10 cellular contexts compared by ENCODE assay signal in the genomic region with DNA sequence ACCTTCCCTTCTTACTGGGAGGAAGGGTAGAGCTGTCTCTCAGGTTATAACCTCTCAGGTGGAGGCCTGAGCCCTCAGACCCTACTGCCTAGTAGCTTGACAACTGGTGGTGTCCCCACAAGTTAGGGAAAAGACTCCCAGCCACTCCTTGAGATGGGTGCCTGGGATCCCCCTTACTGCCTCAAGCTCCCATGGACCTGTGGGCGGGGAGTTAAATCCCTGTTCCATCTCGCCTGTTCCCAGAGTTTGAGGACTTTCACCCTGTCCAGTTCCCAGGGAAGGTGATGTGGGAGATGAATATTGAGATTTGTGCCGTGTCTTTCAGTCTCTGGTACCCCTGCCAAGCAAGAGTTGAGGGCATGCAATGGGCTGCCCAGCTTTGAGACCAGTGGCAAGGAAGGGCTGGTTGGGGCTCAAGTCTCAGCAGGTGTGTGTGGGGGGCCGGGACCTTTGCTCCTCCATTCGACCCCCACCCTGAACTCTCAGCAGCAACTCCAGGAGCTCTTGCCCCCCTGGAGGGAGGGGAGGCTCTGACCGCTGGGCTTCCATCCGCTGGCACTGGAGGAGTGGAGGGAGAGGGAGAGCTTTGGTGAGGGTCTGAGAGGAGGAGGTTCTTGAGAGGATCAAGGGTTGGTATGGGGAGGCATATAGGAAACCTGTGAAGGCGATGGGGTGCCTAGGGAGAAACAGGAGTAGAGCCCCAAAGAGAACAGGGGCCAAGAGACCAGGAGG. TPM values are rescaled to one million over a fixed set of nuclear protein-coding genes. Genes with fewer than 3 reads are reported as not detected.
DNase-seq lines count a peak whose midpoint lies in the region; ATAC-seq and TF ChIP-seq lines count a peak whose summit lies in the region.
"Had no signal": no experiment of that assay in that cellular context is flagged by ENCODE, and none has a peak within 500 bp of the region (broad histone marks: within the 10 kb centered on the region; RNA-seq: fewer than 3 reads in every experiment).

No MANE protein-coding gene starts in this region.

- H4K91ac ChIP-seq in mesenchymal stem cell (ENCODE audit: low read length) = peak overlapping the region; percentile 97

- intact Hi-C loops in tibial artery (cut with DNase I; ENCODE audit: low total_unique reads) = no loop called here

- no peak for DNase-seq in activated T-cell treated with anti-CD3 and anti-CD28 coated beads, Interleukin-2, amount 50 U/mL, for 24 hours
- DNase-seq in activated T-cell treated with anti-CD3 and anti-CD28 coated beads, Interleukin-2, amount 50 U/mL, for 1 hour = no peak
- DNase-seq in mesenchymal stem cell = no peak
- peak in 1 of 2 donors; percentile 68 for DNase-seq in tibial artery
- no peak for DNase-seq in NCI-H82 (lab: John Stamatoyannopoulos, UW)
- no peak for DNase-seq in NCI-H2227 treated with DMSO at 0.1 percent for 48 hours (lab: John Stamatoyannopoulos, UW)
- DNase-seq: BE2C, HCEC 1CT had no signal

- peak overlapping the region; percentile 1 for H2AK5ac ChIP-seq in mesenchymal stem cell (ENCODE audit: low read length, severe bottlenecking)

- H3K36me3 ChIP-seq in mesenchymal stem cell (ENCODE audit: control insufficient read depth in 1 of 2, insufficient read depth in 2 of 2, low read depth in 1 of 2, low read length in 2 of 2) (peaks cover 20 to 26% of the 10 kb centered on the region in 2 experiments), tibial artery (peaks cover 12 to 19% (median 18%) of the 10 kb centered on the region in 3 donors)

- H3K9me3 ChIP-seq in mesenchymal stem cell (ENCODE audit: control insufficient read depth, low read length) (no peaks in the 10 kb centered on the region), tibial artery (no peaks in the 10 kb centered on the region)
- H3K9me3 ChIP-seq: BE2C had no signal

- H3K27me3 Mint-ChIP-seq in activated T-cell treated with anti-CD3 and anti-CD28 coated beads, Interleukin-2, amount 50 U/mL, for 24 hours = no peaks in the 10 kb centered on the region

- peak overlapping the region; percentile 95 for H3K9ac ChIP-seq in mesenchymal stem cell (ENCODE audit: low read length)

- peak overlapping the region in 1 of 2 experiments; percentile 3 for H3K23ac ChIP-seq in mesenchymal stem cell (ENCODE audit: low read length in 2 of 2)

- H3K79me1 ChIP-seq in mesenchymal stem cell (replicated peaks; ENCODE audit: low read length, poor library complexity, severe bottlenecking) = peaks cover 14% of the 10 kb centered on the region

- H3K36me3 Mint-ChIP-seq in activated T-cell treated with anti-CD3 and anti-CD28 coated beads, Interleukin-2, amount 50 U/mL, for 24 hours (ENCODE audit: low read depth) = peaks cover 61% of the 10 kb centered on the region

- H2AFZ ChIP-seq in mesenchymal stem cell (ENCODE audit: low read depth, low read length) = no peak overlapping the region

- peak overlapping the region; percentile 100 for H4K8ac ChIP-seq in mesenchymal stem cell (ENCODE audit: low read length)

- H3K27ac ChIP-seq in angular gyrus (ENCODE audit: low read depth, low read length) = peak overlapping the region; percentile 99
- peak overlapping the region; percentile 79 for H3K27ac ChIP-seq in mesenchymal stem cell (ENCODE audit: low read length, poor library complexity, severe bottlenecking)
- peak overlapping the region; percentile 92 to 97 for H3K27ac ChIP-seq in tibial artery

- H2BK120ac ChIP-seq in mesenchymal stem cell (ENCODE audit: low read depth, low read length) = peak overlapping the region; percentile 99

- H3K18ac ChIP-seq in mesenchymal stem cell (ENCODE audit: low read depth in 1 of 2, low read length in 2 of 2) = peak overlapping the region; percentile 13 to 14

- peaks cover 71% of the 10 kb centered on the region for H3K4me1 Mint-ChIP-seq in activated T-cell treated with anti-CD3 and anti-CD28 coated beads, Interleukin-2, amount 50 U/mL, for 24 hours (ENCODE audit: low read depth)

- TF ChIP-seq CTCF in tibial artery (IDR thresholded peaks at IDR 0.05) = no peak

- peak overlapping the region; percentile 88 for H2BK15ac ChIP-seq in mesenchymal stem cell (ENCODE audit: low read depth, poor library complexity, severe bottlenecking)

- peak overlapping the region; percentile 83 for H3K4me2 ChIP-seq in mesenchymal stem cell (ENCODE audit: low read length, poor library complexity, severe bottlenecking)

- H3K4me1 ChIP-seq in mesenchymal stem cell (ENCODE audit: control insufficient read depth, insufficient read depth, low read depth, low read length) = peaks cover 36% of the 10 kb centered on the region
- H3K4me1 ChIP-seq in tibial artery = peaks cover 0 to 62% (median 47%) of the 10 kb centered on the region in 4 donors

- H3K14ac ChIP-seq in mesenchymal stem cell (ENCODE audit: low read length in 2 of 2) = no peak overlapping the region

- H2BK5ac ChIP-seq in mesenchymal stem cell (ENCODE audit: low read depth, low read length, poor library complexity, severe bottlenecking) = no peak overlapping the region

- H3K27ac Mint-ChIP-seq in activated T-cell treated with anti-CD3 and anti-CD28 coated beads, Interleukin-2, amount 50 U/mL, for 24 hours = peak overlapping the region; percentile 99

- ATAC-seq in HG02852 (IDR thresholded peaks at IDR 0.05; ENCODE audit: unreplicated experiment) = no peak

- WGBS in mesenchymal stem cell = 91% methylated on average over 6 of the region's 8 CpGs

- no peaks in the 10 kb centered on the region for H3K9me3 Mint-ChIP-seq in activated T-cell treated with anti-CD3 and anti-CD28 coated beads, Interleukin-2, amount 50 U/mL, for 24 hours

- peak overlapping the region; percentile 81 to 93 for H3K4ac ChIP-seq in mesenchymal stem cell (ENCODE audit: low read depth in 1 of 2, low read length in 2 of 2)

- peak overlapping the region; percentile 90 for H3K4me3 Mint-ChIP-seq in activated T-cell treated with anti-CD3 and anti-CD28 coated beads, Interleukin-2, amount 50 U/mL, for 24 hours

- no peaks in the 10 kb centered on the region for H3K27me3 ChIP-seq in mesenchymal stem cell (ENCODE audit: control insufficient read depth in 1 of 2, insufficient read depth in 1 of 2, low read length in 2 of 2)
- no peaks in the 10 kb centered on the region for H3K27me3 ChIP-seq in tibial artery
- H3K27me3 ChIP-seq: BE2C had no signal

- H3K4me3 ChIP-seq in mesenchymal stem cell (ENCODE audit: insufficient read depth in 1 of 2, low read depth in 1 of 2, low read length in 2 of 2) (peak overlapping the region in 1 of 2 experiments; percentile 85), tibial artery (peak overlapping the region; percentile 86 to 92)

- peak overlapping the region; percentile 97 to 98 for H2BK12ac ChIP-seq in mesenchymal stem cell (ENCODE audit: low read length in 2 of 2)

RNA-seq across cellular contexts. Expression of gene PBX2, which starts 1.1 kb away (rescaled TPM):
- 81.5 TPM for polyA plus RNA-seq in mesenchymal stem cell (2013, experiment 1 of 2)
- polyA plus RNA-seq in mesenchymal stem cell (2013, experiment 2 of 2) = 78.7 TPM

RNA-seq across cellular contexts. Expression of gene GPSM3, which starts 1.3 kb away (rescaled TPM):
- polyA plus RNA-seq in mesenchymal stem cell (2013, experiment 1 of 2) = 15.7 TPM
- 14.7 TPM for polyA plus RNA-seq in mesenchymal stem cell (2013, experiment 2 of 2)

RNA-seq across cellular contexts. Expression of gene AGER, which starts 7.1 kb away (rescaled TPM):
- polyA plus RNA-seq in mesenchymal stem cell (2013, experiment 1 of 2) = 6.5 TPM
- 6.1 TPM for polyA plus RNA-seq in mesenchymal stem cell (2013, experiment 2 of 2)

RNA-seq across cellular contexts. Expression of gene RNF5, which starts 12.9 kb away (rescaled TPM):
- polyA plus RNA-seq in mesenchymal stem cell (2013, experiment 1 of 2) = 45.5 TPM
- 46.5 TPM for polyA plus RNA-seq in mesenchymal stem cell (2013, experiment 2 of 2)

RNA-seq across cellular contexts. Expression of gene AGPAT1, which starts 15.2 kb away (rescaled TPM):
- 85.8 TPM for polyA plus RNA-seq in mesenchymal stem cell (2013, experiment 1 of 2)
- 83.8 TPM for polyA plus RNA-seq in mesenchymal stem cell (2013, experiment 2 of 2)
